Comparison of ENCODE assay signal across 13 cellular contexts in genomic region chr6:80460396-80460912, GRCh38.
"Had no signal": no experiment of that assay in that cellular context is flagged by ENCODE, and none has a peak within 500 bp of the region (broad histone marks: within the 10 kb centered on the region; RNA-seq: fewer than 3 reads in every experiment).

No MANE protein-coding gene starts in this region.

- H3K36me3 ChIP-seq: neural progenitor cell, right lobe of liver had no signal

- DNase-seq: activated CD4-positive, alpha-beta T cell treated with anti-CD3 and anti-CD28 coated beads for 48 hours; activated CD8-positive, alpha-beta memory T cell treated with anti-CD3 and anti-CD28 coated beads, Interleukin-2, amount 50 U/mL, for 4 hours; activated CD8-positive, alpha-beta T cell treated with anti-CD3 and anti-CD28 coated beads for 36 hours; activated effector memory CD4-positive, alpha-beta T cell treated with anti-CD3 and anti-CD28 coated beads, Interleukin-2, amount 50 U/mL, for 16 hours; activated T-cell treated with anti-CD3 and anti-CD28 coated beads, Interleukin-2, amount 50 U/mL, for 48 hours; cerebellar nuclear complex; effector memory CD8-positive, alpha-beta T cell; hippocampal formation; kidney glomerular epithelial cell; right lobe of liver; T-helper 2 cell had no signal

- H3K4me3 ChIP-seq: neural progenitor cell, right lobe of liver had no signal

- ATAC-seq: activated CD8-positive, alpha-beta T cell treated with anti-CD3 and anti-CD28 coated beads for 36 hours; effector memory CD8-positive, alpha-beta T cell; right lobe of liver; WTC11 had no signal

- H3K27me3 ChIP-seq: neural progenitor cell, right lobe of liver had no signal
